In genomic region chr9:119289740-119290139, GRCh38 we compare ENCODE assay signal across 8 cellular contexts.
DNase-seq lines count a peak whose midpoint lies in the region; ATAC-seq and TF ChIP-seq lines count a peak whose summit lies in the region.

No MANE protein-coding gene starts in this region.

- ATAC-seq in heart right ventricle = peak in 4 of 8 donors; percentile 51 to 64 (median 60)

- H3K9me3 Mint-ChIP-seq in activated T-helper 2 cell treated with anti-CD3 and anti-CD28 coated beads, Interferon-gamma antibody, Interleukin-2, Interleukin-4, amounts not matched to agents 10 μg/mL and 5 μg/mL and 100 μg/mL, durations not matched to agents 14 hours and 24 hours and 36 hours = no peaks in the 10 kb centered on the region

- TF ChIP-seq CTCF in VCaP (conservative IDR thresholded peaks at IDR 0.05) (peak; percentile 86), heart right ventricle (IDR thresholded peaks at IDR 0.05) (peak; percentile 76 to 87 (median 79)), smooth muscle cell (IDR thresholded peaks at IDR 0.05; ENCODE audit: borderline replicate concordance, insufficient read depth, poor library complexity, severe bottlenecking) (peak; percentile 93)

- H3K4me1 ChIP-seq in HAP-1 = no peaks in the 10 kb centered on the region
- H3K4me1 ChIP-seq in heart right ventricle = no peaks in the 10 kb centered on the region
- no peaks in the 10 kb centered on the region for H3K4me1 ChIP-seq in smooth muscle cell (ENCODE audit: low read depth)

- peak; percentile 3 for DNase-seq in stimulated activated CD4-positive, alpha-beta T cell treated with anti-CD3 and anti-CD28 coated beads, Interleukin-4, amount 100 ng/mL, for 24 hours
- DNase-seq in stimulated activated CD4-positive, alpha-beta T cell treated with anti-CD3 and anti-CD28 coated beads, Interleukin-4, amount 100 ng/mL, for 4 hours = no peak
- peak; percentile 36 to 73 for DNase-seq in HAP-1 (ENCODE audit: low spot score in 2 of 2)
- DNase-seq in NAMALWA (ENCODE audit: low spot score) = peak; percentile 70
- peak in 1 of 2 donors; percentile 74 for DNase-seq in heart right ventricle
- DNase-seq in smooth muscle cell (lab: John Stamatoyannopoulos, UW; ENCODE audit: unreplicated experiment) = no peak
- no peak for DNase-seq in activated T-helper 2 cell treated with anti-CD3 and anti-CD28 coated beads, Interferon-gamma antibody, Interleukin-2, Interleukin-4, amounts not matched to agents 10 μg/mL and 5 μg/mL and 100 μg/mL, durations not matched to agents 14 hours and 24 hours and 36 hours (ENCODE audit: low spot score)

- H3K27me3 ChIP-seq in HAP-1 (ENCODE audit: low read depth) (no peaks in the 10 kb centered on the region), heart right ventricle (no peaks in the 10 kb centered on the region), smooth muscle cell (ENCODE audit: low read depth) (peaks cover 9% of the 10 kb centered on the region)

- no peaks in the 10 kb centered on the region for H3F3A ChIP-seq in smooth muscle cell (ENCODE audit: low read depth)

- WGBS in heart right ventricle, 2 donors = 9 to 17% methylated on average over 3 of the region's 3 CpGs
- WGBS in smooth muscle cell (ENCODE audit: low lambda C conversion rate) = 31% methylated on average over 3 of the region's 3 CpGs

- no peaks in the 10 kb centered on the region for H3K27me3 Mint-ChIP-seq in activated T-helper 2 cell treated with anti-CD3 and anti-CD28 coated beads, Interferon-gamma antibody, Interleukin-2, Interleukin-4, amounts not matched to agents 10 μg/mL and 5 μg/mL and 100 μg/mL, durations not matched to agents 14 hours and 24 hours and 36 hours (ENCODE audit: low read depth)

- H3K9ac ChIP-seq in smooth muscle cell (ENCODE audit: low read depth) = no peak overlapping the region

- H3K27ac Mint-ChIP-seq in activated T-helper 2 cell treated with anti-CD3 and anti-CD28 coated beads, Interferon-gamma antibody, Interleukin-2, Interleukin-4, amounts not matched to agents 10 μg/mL and 5 μg/mL and 100 μg/mL, durations not matched to agents 14 hours and 24 hours and 36 hours = no peak overlapping the region

- no peaks in the 10 kb centered on the region for H4K20me1 ChIP-seq in smooth muscle cell (ENCODE audit: low read depth)

- H3K4me3 Mint-ChIP-seq in activated T-helper 2 cell treated with anti-CD3 and anti-CD28 coated beads, Interferon-gamma antibody, Interleukin-2, Interleukin-4, amounts not matched to agents 10 μg/mL and 5 μg/mL and 100 μg/mL, durations not matched to agents 14 hours and 24 hours and 36 hours (ENCODE audit: low read depth) = no peak overlapping the region

- H3K27ac ChIP-seq in VCaP (no peak overlapping the region), heart right ventricle (no peak overlapping the region), smooth muscle cell (ENCODE audit: low read depth) (no peak overlapping the region)

- no peaks in the 10 kb centered on the region for H3K79me2 ChIP-seq in smooth muscle cell (ENCODE audit: low read depth)

- H3K4me1 Mint-ChIP-seq in activated T-helper 2 cell treated with anti-CD3 and anti-CD28 coated beads, Interferon-gamma antibody, Interleukin-2, Interleukin-4, amounts not matched to agents 10 μg/mL and 5 μg/mL and 100 μg/mL, durations not matched to agents 14 hours and 24 hours and 36 hours (ENCODE audit: low read depth) = no peaks in the 10 kb centered on the region

- no peak overlapping the region for H2AFZ ChIP-seq in smooth muscle cell (ENCODE audit: low read depth)

- in situ Hi-C loops in HAP-1 (cut with MboI; ENCODE audit: low sequenced_read_pairs) = no loop called here

- H3K9me3 ChIP-seq in HAP-1 = no peaks in the 10 kb centered on the region
- H3K9me3 ChIP-seq in heart right ventricle = no peaks in the 10 kb centered on the region
- no peaks in the 10 kb centered on the region for H3K9me3 ChIP-seq in smooth muscle cell (replicated peaks; ENCODE audit: low read depth)

- no peak overlapping the region for H3K4me2 ChIP-seq in smooth muscle cell

- intact Hi-C loops in heart right ventricle (cut with DNase I) = loop anchor here in 8 of 10 donors (1.0 to 10.0 kb wide), 11 partner anchors 295 to 1645 kb away; no protein-coding TSS in a partner anchor
- intact Hi-C loops in activated T-helper 2 cell treated with anti-CD3 and anti-CD28 coated beads, Interferon-gamma antibody, Interleukin-2, Interleukin-4, amounts not matched to agents 10 μg/mL and 5 μg/mL and 100 μg/mL, durations not matched to agents 14 hours and 24 hours and 36 hours (cut with micrococcal nuclease) = loop anchor here (2.0 kb wide), 1 partner anchor 767 kb away; no protein-coding TSS in a partner anchor

- no peaks in the 10 kb centered on the region for H3K36me3 ChIP-seq in HAP-1 (replicated peaks)
- no peaks in the 10 kb centered on the region for H3K36me3 ChIP-seq in heart right ventricle
- H3K36me3 ChIP-seq in smooth muscle cell (ENCODE audit: low read depth) = no peaks in the 10 kb centered on the region

- no peak overlapping the region for H3K4me3 ChIP-seq in HAP-1
- no peak overlapping the region for H3K4me3 ChIP-seq in heart right ventricle
- no peak overlapping the region for H3K4me3 ChIP-seq in smooth muscle cell

- no peaks in the 10 kb centered on the region for H3K36me3 Mint-ChIP-seq in activated T-helper 2 cell treated with anti-CD3 and anti-CD28 coated beads, Interferon-gamma antibody, Interleukin-2, Interleukin-4, amounts not matched to agents 10 μg/mL and 5 μg/mL and 100 μg/mL, durations not matched to agents 14 hours and 24 hours and 36 hours (ENCODE audit: low read depth)

Comparison
In these comparisons a context has a peak if more than half of its experiments do, and no peak if none do; other contexts are left out.
1. DNase-seq: peak in stimulated activated CD4-positive, alpha-beta T cell treated with anti-CD3 and anti-CD28 coated beads, Interleukin-4, amount 100 ng/mL, for 24 hours (single experiment), HAP-1 (2 of 2) and NAMALWA (single experiment); none in stimulated activated CD4-positive, alpha-beta T cell treated with anti-CD3 and anti-CD28 coated beads, Interleukin-4, amount 100 ng/mL, for 4 hours (0 of 2), smooth muscle cell (single experiment) and activated T-helper 2 cell treated with anti-CD3 and anti-CD28 coated beads, Interferon-gamma antibody, Interleukin-2, Interleukin-4, amounts not matched to agents 10 μg/mL and 5 μg/mL and 100 μg/mL, durations not matched to agents 14 hours and 24 hours and 36 hours (single experiment).
2. Peak in every context shown above with its lines, with median percentiles within 50 percentile points of each other: CTCF ChIP-seq.